19 cellular contexts compared by ENCODE assay signal in genomic region chr4:53227451-53227850, GRCh38.
DNase-seq lines count a peak whose midpoint lies in the region; ATAC-seq, FAIRE-seq and TF ChIP-seq lines count a peak whose summit lies in the region.
"Had no signal": no experiment of that assay in that cellular context is flagged by ENCODE, and none has a peak within 500 bp of the region (broad histone marks: within the 10 kb centered on the region; RNA-seq: fewer than 3 reads in every experiment).

No MANE protein-coding gene starts in this region.

- no peaks in the 10 kb centered on the region for H4K20me1 ChIP-seq in Karpas-422 (ENCODE audit: insufficient read depth, low read depth, low read length)
- H4K20me1 ChIP-seq: BLaER1 treated with 17β-estradiol and CSF1 and Interleukin-3, amounts not matched to agents 10 nM and 100 nM had no signal

- no peak overlapping the region for H3K27ac ChIP-seq in Karpas-422 (ENCODE audit: low read length)
- H3K27ac ChIP-seq: 22Rv1; A549; BLaER1 treated with 17β-estradiol and CSF1 and Interleukin-3, amounts not matched to agents 10 nM and 100 nM; C4-2B had no signal

- no peak overlapping the region for H3K9ac ChIP-seq in Karpas-422 (ENCODE audit: low read length)
- H3K9ac ChIP-seq: BLaER1 treated with 17β-estradiol and CSF1 and Interleukin-3, amounts not matched to agents 10 nM and 100 nM had no signal

- no peaks in the 10 kb centered on the region for H3K36me3 ChIP-seq in Karpas-422 (ENCODE audit: insufficient read depth, low read length)

- H3K79me2 ChIP-seq in Karpas-422 (ENCODE audit: low read length) = no peaks in the 10 kb centered on the region

- no peak for FAIRE-seq in RCC 7860 (lab: Jason Lieb, UNC)
- FAIRE-seq: A549, D721Med, G401.6, GM12891, GM19239 had no signal

- no peak for TF ChIP-seq CTCF in epithelial cell of esophagus (IDR thresholded peaks at IDR 0.05; ENCODE audit: insufficient read depth, low read depth, low read length, missing control alignments)

- H3K4me1 ChIP-seq in Karpas-422 (ENCODE audit: low read length) = no peaks in the 10 kb centered on the region
- H3K4me1 ChIP-seq: A549 had no signal

- no peaks in the 10 kb centered on the region for H3K27me3 ChIP-seq in Karpas-422 (ENCODE audit: low read length)
- H3K27me3 ChIP-seq: BLaER1 treated with 17β-estradiol and CSF1 and Interleukin-3, amounts not matched to agents 10 nM and 100 nM had no signal

- ATAC-seq in left cardiac atrium (no peak), HG02610 (IDR thresholded peaks at IDR 0.05; ENCODE audit: unreplicated experiment) (no peak)
- ATAC-seq: A549; CD8-positive, alpha-beta T cell had no signal

- H3K9me2 ChIP-seq in Karpas-422 (replicated peaks; ENCODE audit: insufficient read depth, low read length) = no peaks in the 10 kb centered on the region

- H2AFZ ChIP-seq in Karpas-422 (ENCODE audit: low read length) = no peak overlapping the region

- H3K9me3 ChIP-seq in Karpas-422 (ENCODE audit: low read length) = no peaks in the 10 kb centered on the region
- H3K9me3 ChIP-seq: A549, Caco-2 had no signal

- DNase-seq in Karpas-422 (peak; percentile 4), RCC 7860 (ENCODE audit: low spot score) (peak; percentile 2), epithelial cell of esophagus (ENCODE audit: low read depth) (peak; percentile 3), left cardiac atrium (no peak)
- no peak for DNase-seq in activated CD4-positive, alpha-beta T cell treated with anti-CD3 and anti-CD28 coated beads, Interleukin-2, amount 50 U/mL, for 1 hour
- DNase-seq: Caco-2; Calu3; CD4-positive, alpha-beta T cell; CD8-positive, alpha-beta T cell; DMS79 treated with DMSO at 0.1 percent for 48 hours had no signal

- H3K4me2 ChIP-seq in Karpas-422 (ENCODE audit: low read depth, low read length, poor library complexity, severe bottlenecking) = no peak overlapping the region
- H3K4me2 ChIP-seq: A549; BLaER1 treated with 17β-estradiol and CSF1 and Interleukin-3, amounts not matched to agents 10 nM and 100 nM had no signal

- no peak overlapping the region for H3K4me3 ChIP-seq in Karpas-422 (ENCODE audit: low read length)
- no peak overlapping the region for H3K4me3 ChIP-seq in epithelial cell of esophagus (ENCODE audit: low read length)
- H3K4me3 ChIP-seq: A549; BLaER1 treated with 17β-estradiol and CSF1 and Interleukin-3, amounts not matched to agents 10 nM and 100 nM had no signal

- intact Hi-C loops in left cardiac atrium (cut with DNase I) = no loop called here

Comparison
In these comparisons a context has a peak if more than half of its experiments do, and no peak if none do; other contexts are left out.
1. DNase-seq: peak in Karpas-422 (single experiment), RCC 7860 (single experiment) and epithelial cell of esophagus (single experiment); none in left cardiac atrium (single experiment) and activated CD4-positive, alpha-beta T cell treated with anti-CD3 and anti-CD28 coated beads, Interleukin-2, amount 50 U/mL, for 1 hour (single experiment).